Comparison of ENCODE assay signal across 11 cellular contexts in genomic region chr2:238974510-238975166, GRCh38.
DNase-seq lines count a peak whose midpoint lies in the region; TF ChIP-seq lines count a peak whose summit lies in the region.
"Had no signal": no experiment of that assay in that cellular context is flagged by ENCODE, and none has a peak within 500 bp of the region (broad histone marks: within the 10 kb centered on the region; RNA-seq: fewer than 3 reads in every experiment).

No MANE protein-coding gene starts in this region.

- H3K4me3 ChIP-seq in fibroblast of the aortic adventitia (ENCODE audit: low read depth, low read length) (no peak overlapping the region), retinal pigment epithelial cell (ENCODE audit: low read length) (no peak overlapping the region)
- H3K4me3 ChIP-seq: HAP-1 had no signal

- DNase-seq in GM04503 (ENCODE audit: low read depth) (peak; percentile 89), SW480 (ENCODE audit: low spot score) (peak; percentile 41), fibroblast of the aortic adventitia (ENCODE audit: low read depth) (peak; percentile 97), retinal pigment epithelial cell (ENCODE audit: low read depth) (no peak), DMS 273 (lab: John Stamatoyannopoulos, UW; ENCODE audit: unreplicated experiment) (no peak), cortex of kidney (lab: John Stamatoyannopoulos, UW) (no peak), DMS153 treated with DMSO at 0.1 percent for 48 hours (lab: John Stamatoyannopoulos, UW; ENCODE audit: unreplicated experiment) (no peak)
- no peak for DNase-seq in effector CD8-positive, alpha-beta T cell (lab: John Stamatoyannopoulos, UW)
- DNase-seq: NCI-H1105 treated with DMSO at 0.1 percent for 48 hours, T-helper 9 cell had no signal

- TF ChIP-seq CTCF in fibroblast of the aortic adventitia (IDR thresholded peaks at IDR 0.05; ENCODE audit: insufficient read depth, low read length) (peak; percentile 61), retinal pigment epithelial cell (conservative IDR thresholded peaks at IDR 0.05; ENCODE audit: low read depth, low read length) (peak; percentile 27)

Comparison
In these comparisons a context has a peak if more than half of its experiments do, and no peak if none do; other contexts are left out.
1. DNase-seq: peak in GM04503 (single experiment), SW480 (single experiment) and fibroblast of the aortic adventitia (single experiment); none in retinal pigment epithelial cell (single experiment), effector CD8-positive, alpha-beta T cell (single experiment), DMS 273 (single experiment), cortex of kidney (single experiment) and DMS153 treated with DMSO at 0.1 percent for 48 hours (single experiment).